Comparison of ENCODE assay signal across 1 cellular context in the genomic region with DNA sequence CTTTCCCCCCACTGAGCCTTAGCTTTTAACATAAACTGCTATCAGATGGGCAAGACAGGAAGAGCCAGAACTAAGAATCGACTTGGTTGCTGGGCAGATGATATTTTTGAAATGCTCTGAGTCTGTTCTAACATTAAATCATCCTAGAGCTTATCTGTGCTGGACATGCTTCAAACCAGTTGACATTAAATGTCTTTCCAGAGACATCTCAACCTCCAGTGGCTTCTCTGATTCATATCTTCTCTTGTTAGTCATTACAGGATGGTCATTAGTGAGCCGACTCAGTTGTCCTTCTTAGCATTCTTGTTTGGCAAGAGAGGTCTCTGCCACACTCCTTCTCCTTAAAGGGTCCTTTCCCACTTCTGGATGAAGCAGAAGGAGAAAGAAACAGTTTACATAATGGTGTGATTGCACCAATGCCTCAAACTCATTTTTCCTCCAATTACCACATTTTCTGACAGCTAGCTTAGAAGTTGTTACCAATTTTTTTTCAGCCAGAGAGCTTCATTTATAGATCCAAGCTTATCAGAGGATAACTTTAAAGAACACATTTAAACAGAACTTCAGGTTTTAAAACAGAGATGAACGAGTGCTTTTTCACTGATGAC.
A peak's percentile ranks its signal among the peaks of the same experiment; 100 is the strongest.
TF ChIP-seq lines count a peak whose summit lies in the region.

No MANE protein-coding gene starts in this region.

TF ChIP-seq in K562, 482 proteins besides CTCF, POLR2A, EP300 and RAD21 (continued from another document and continues in another):
- TF ChIP-seq, protein P1, sequence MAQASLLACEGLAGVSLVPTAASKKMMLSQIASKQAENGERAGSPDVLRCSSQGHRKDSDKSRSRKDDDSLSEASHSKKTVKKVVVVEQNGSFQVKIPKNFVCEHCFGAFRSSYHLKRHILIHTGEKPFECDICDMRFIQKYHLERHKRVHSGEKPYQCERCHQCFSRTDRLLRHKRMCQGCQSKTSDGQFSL (CRISPR knock-in tag; IDR thresholded peaks at IDR 0.05) = no peak
- TF ChIP-seq, protein P1 (tag; IDR thresholded peaks at IDR 0.05) = no peak
- TF ChIP-seq SIRT6 (IDR thresholded peaks at IDR 0.05; ENCODE audit: low read depth, low read length) (no peak), MCM2 (IDR thresholded peaks at IDR 0.05; ENCODE audit: low read depth) (no peak), ZC3H4 (CRISPR knock-in tag; IDR thresholded peaks at IDR 0.05; ENCODE audit: borderline replicate concordance) (no peak), SIN3B (IDR thresholded peaks at IDR 0.05; ENCODE audit: low read depth) (no peak), NCOA2 (IDR thresholded peaks at IDR 0.05; ENCODE audit: partially characterized antibody in 2 of 2) (no peak), MYC (IDR thresholded peaks at IDR 0.05; ENCODE audit: low read depth, low read length) (no peak), MYC (CRISPR knock-in tag; IDR thresholded peaks at IDR 0.05; ENCODE audit: borderline replicate concordance, low read depth) (no peak), POLR3G (IDR thresholded peaks at IDR 0.05; ENCODE audit: extremely low read depth, insufficient read length, insufficient replicate concordance) (no peak), ZFPM2 (CRISPR knock-in tag; IDR thresholded peaks at IDR 0.05) (no peak), ZBTB1 (CRISPR knock-in tag; IDR thresholded peaks at IDR 0.05; ENCODE audit: borderline replicate concordance, low read depth) (no peak), SRSF9 (IDR thresholded peaks at IDR 0.05; ENCODE audit: borderline replicate concordance, low read depth, low read length) (no peak), ZNF444 (CRISPR knock-in tag; IDR thresholded peaks at IDR 0.05) (0 out of 2 replicates have a peak, but pooled peaks have one; percentile 27), HNRNPLL (IDR thresholded peaks at IDR 0.05; ENCODE audit: low read depth, low read length, poor library complexity, severe bottlenecking) (no peak), TAF1 (IDR thresholded peaks at IDR 0.05; ENCODE audit: control insufficient read depth, extremely low read depth, insufficient read depth, low read length, severe bottlenecking) (no peak), DACH1 (IDR thresholded peaks at IDR 0.05; ENCODE audit: partially characterized antibody) (no peak), DDX20 (tag; IDR thresholded peaks at IDR 0.05; ENCODE audit: low read depth) (no peak), JUND (IDR thresholded peaks at IDR 0.05; ENCODE audit: borderline replicate concordance, low read depth, low read length) (peak; percentile 45; the same call in 1 of the 2 replicates), JUND (tag; IDR thresholded peaks at IDR 0.05; ENCODE audit: borderline replicate concordance, low read depth, low read length) (peak; percentile 74; the same call in 2 of the 3 replicates), KLF10 (CRISPR knock-in tag; IDR thresholded peaks at IDR 0.05) (no peak), STAT5B (CRISPR knock-in tag; IDR thresholded peaks at IDR 0.05) (no peak), ZNF589 (CRISPR knock-in tag; IDR thresholded peaks at IDR 0.05; ENCODE audit: low read depth) (no peak), SREBF2 (CRISPR knock-in tag; IDR thresholded peaks at IDR 0.05) (no peak), HNRNPUL1 (IDR thresholded peaks at IDR 0.05; ENCODE audit: low read length) (no peak), MECOM (CRISPR knock-in tag; IDR thresholded peaks at IDR 0.05) (peak; percentile 90), CEBPG (CRISPR knock-in tag; IDR thresholded peaks at IDR 0.05) (no peak), CEBPG (tag; conservative IDR thresholded peaks at IDR 0.05 in 1 of 2, IDR thresholded peaks at IDR 0.05 in 1 of 2) (0 out of 4 replicates have a peak, but pooled peaks of 1 of the 2 experiments have one; percentile 23), ZNF324 (CRISPR knock-in tag; IDR thresholded peaks at IDR 0.05) (no peak), NELFE (IDR thresholded peaks at IDR 0.05; ENCODE audit: insufficient read depth, insufficient read length) (no peak), RNF2 (IDR thresholded peaks at IDR 0.05) (no peak), MAFK (IDR thresholded peaks at IDR 0.05; ENCODE audit: low read length) (no peak), KLF6 (CRISPR knock-in tag; IDR thresholded peaks at IDR 0.05; ENCODE audit: borderline replicate concordance) (no peak), ESRRB (CRISPR knock-in tag; IDR thresholded peaks at IDR 0.05; ENCODE audit: borderline replicate concordance) (no peak), NUFIP1 (IDR thresholded peaks at IDR 0.05; ENCODE audit: partially characterized antibody) (no peak), ZNF766 (CRISPR knock-in tag; conservative IDR thresholded peaks at IDR 0.05) (0 out of 2 replicates have a peak, but pooled peaks have one; percentile 37), PHF20 (IDR thresholded peaks at IDR 0.05; ENCODE audit: partially characterized antibody) (no peak), LCOR (CRISPR knock-in tag; IDR thresholded peaks at IDR 0.05) (no peak), MEIS2 (IDR thresholded peaks at IDR 0.05; ENCODE audit: partially characterized antibody) (peak; percentile 94), KAT7 (CRISPR knock-in tag; IDR thresholded peaks at IDR 0.05; ENCODE audit: borderline replicate concordance) (no peak), TEAD1 (CRISPR knock-in tag; IDR thresholded peaks at IDR 0.05) (peak in 1 of 2 experiments; percentile 52; a peak in 1 of 4 replicates)
- TF ChIP-seq, protein P2, sequence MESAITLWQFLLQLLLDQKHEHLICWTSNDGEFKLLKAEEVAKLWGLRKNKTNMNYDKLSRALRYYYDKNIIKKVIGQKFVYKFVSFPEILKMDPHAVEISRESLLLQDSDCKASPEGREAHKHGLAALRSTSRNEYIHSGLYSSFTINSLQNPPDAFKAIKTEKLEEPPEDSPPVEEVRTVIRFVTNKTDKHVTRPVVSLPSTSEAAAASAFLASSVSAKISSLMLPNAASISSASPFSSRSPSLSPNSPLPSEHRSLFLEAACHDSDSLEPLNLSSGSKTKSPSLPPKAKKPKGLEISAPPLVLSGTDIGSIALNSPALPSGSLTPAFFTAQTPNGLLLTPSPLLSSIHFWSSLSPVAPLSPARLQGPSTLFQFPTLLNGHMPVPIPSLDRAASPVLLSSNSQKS (CRISPR knock-in tag; IDR thresholded peaks at IDR 0.05) = no peak
- TF ChIP-seq, protein P3, sequence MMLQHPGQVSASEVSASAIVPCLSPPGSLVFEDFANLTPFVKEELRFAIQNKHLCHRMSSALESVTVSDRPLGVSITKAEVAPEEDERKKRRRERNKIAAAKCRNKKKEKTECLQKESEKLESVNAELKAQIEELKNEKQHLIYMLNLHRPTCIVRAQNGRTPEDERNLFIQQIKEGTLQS (IDR thresholded peaks at IDR 0.05) = peak; percentile 11; the same call in 1 of the 2 replicates
- TF ChIP-seq, protein P3 (CRISPR knock-in tag; conservative IDR thresholded peaks at IDR 0.05) = no peak
- TF ChIP-seq, protein P4, sequence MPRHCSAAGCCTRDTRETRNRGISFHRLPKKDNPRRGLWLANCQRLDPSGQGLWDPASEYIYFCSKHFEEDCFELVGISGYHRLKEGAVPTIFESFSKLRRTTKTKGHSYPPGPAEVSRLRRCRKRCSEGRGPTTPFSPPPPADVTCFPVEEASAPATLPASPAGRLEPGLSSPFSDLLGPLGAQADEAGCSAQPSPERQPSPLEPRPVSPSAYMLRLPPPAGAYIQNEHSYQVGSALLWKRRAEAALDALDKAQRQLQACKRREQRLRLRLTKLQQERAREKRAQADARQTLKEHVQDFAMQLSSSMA (CRISPR knock-in tag; IDR thresholded peaks at IDR 0.05) = no peak
- TF ChIP-seq, protein P5, sequence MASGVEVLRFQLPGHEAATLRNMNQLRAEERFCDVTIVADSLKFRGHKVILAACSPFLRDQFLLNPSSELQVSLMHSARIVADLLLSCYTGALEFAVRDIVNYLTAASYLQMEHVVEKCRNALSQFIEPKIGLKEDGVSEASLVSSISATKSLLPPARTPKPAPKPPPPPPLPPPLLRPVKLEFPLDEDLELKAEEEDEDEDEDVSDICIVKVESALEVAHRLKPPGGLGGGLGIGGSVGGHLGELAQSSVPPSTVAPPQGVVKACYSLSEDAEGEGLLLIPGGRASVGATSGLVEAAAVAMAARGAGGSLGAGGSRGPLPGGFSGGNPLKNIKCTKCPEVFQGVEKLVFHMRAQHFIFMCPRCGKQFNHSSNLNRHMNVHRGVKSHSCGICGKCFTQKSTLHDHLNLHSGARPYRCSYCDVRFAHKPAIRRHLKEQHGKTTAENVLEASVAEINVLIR (CRISPR knock-in tag; IDR thresholded peaks at IDR 0.05) = no peak
- TF ChIP-seq, protein P6, sequence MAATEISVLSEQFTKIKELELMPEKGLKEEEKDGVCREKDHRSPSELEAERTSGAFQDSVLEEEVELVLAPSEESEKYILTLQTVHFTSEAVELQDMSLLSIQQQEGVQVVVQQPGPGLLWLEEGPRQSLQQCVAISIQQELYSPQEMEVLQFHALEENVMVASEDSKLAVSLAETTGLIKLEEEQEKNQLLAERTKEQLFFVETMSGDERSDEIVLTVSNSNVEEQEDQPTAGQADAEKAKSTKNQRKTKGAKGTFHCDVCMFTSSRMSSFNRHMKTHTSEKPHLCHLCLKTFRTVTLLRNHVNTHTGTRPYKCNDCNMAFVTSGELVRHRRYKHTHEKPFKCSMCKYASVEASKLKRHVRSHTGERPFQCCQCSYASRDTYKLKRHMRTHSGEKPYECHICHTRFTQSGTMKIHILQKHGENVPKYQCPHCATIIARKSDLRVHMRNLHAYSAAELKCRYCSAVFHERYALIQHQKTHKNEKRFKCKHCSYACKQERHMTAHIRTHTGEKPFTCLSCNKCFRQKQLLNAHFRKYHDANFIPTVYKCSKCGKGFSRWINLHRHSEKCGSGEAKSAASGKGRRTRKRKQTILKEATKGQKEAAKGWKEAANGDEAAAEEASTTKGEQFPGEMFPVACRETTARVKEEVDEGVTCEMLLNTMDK (IDR thresholded peaks at IDR 0.05; ENCODE audit: borderline replicate concordance, insufficient read depth, low read depth, low read length, poor library complexity, severe bottlenecking) = no peak
- TF ChIP-seq, protein P7, sequence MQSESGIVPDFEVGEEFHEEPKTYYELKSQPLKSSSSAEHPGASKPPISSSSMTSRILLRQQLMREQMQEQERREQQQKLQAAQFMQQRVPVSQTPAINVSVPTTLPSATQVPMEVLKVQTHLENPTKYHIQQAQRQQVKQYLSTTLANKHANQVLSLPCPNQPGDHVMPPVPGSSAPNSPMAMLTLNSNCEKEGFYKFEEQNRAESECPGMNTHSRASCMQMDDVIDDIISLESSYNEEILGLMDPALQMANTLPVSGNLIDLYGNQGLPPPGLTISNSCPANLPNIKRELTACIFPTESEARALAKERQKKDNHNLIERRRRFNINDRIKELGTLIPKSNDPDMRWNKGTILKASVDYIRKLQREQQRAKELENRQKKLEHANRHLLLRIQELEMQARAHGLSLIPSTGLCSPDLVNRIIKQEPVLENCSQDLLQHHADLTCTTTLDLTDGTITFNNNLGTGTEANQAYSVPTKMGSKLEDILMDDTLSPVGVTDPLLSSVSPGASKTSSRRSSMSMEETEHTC (IDR thresholded peaks at IDR 0.05) = no peak
- TF ChIP-seq, protein P8, sequence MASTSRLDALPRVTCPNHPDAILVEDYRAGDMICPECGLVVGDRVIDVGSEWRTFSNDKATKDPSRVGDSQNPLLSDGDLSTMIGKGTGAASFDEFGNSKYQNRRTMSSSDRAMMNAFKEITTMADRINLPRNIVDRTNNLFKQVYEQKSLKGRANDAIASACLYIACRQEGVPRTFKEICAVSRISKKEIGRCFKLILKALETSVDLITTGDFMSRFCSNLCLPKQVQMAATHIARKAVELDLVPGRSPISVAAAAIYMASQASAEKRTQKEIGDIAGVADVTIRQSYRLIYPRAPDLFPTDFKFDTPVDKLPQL (IDR thresholded peaks at IDR 0.05; ENCODE audit: extremely low read depth, insufficient read length) = no peak
- TF ChIP-seq, protein P9, sequence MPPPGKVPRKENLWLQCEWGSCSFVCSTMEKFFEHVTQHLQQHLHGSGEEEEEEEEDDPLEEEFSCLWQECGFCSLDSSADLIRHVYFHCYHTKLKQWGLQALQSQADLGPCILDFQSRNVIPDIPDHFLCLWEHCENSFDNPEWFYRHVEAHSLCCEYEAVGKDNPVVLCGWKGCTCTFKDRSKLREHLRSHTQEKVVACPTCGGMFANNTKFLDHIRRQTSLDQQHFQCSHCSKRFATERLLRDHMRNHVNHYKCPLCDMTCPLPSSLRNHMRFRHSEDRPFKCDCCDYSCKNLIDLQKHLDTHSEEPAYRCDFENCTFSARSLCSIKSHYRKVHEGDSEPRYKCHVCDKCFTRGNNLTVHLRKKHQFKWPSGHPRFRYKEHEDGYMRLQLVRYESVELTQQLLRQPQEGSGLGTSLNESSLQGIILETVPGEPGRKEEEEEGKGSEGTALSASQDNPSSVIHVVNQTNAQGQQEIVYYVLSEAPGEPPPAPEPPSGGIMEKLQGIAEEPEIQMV (tag; conservative IDR thresholded peaks at IDR 0.05; ENCODE audit: low read depth) = no peak
